In the genomic region with DNA sequence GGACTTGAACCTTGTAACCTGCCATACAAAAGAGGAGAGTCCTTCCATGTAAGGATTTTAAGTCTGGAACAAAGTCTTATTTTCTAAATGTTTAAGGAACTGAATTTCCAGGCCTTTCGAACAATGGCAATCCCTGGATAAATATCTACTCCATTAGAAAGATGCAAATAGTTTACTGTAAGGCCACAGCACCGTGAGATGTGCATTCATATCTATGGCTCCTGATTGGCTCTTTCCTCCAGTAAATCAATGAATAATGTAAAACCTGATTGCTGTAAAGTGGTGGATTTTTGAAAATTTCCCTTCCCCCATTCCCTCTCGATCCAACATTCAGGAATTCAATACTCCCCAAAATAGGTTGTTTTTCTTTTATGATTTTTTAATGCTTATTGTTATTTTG, we compare ENCODE assay signal across 19 cellular contexts.
DNase-seq lines count a peak whose midpoint lies in the region; TF ChIP-seq lines count a peak whose summit lies in the region.
"Had no signal": no experiment of that assay in that cellular context is flagged by ENCODE, and none has a peak within 500 bp of the region (broad histone marks: within the 10 kb centered on the region; RNA-seq: fewer than 3 reads in every experiment).

No MANE protein-coding gene starts in this region.

- H3K4me3 ChIP-seq in SK-N-MC = peak overlapping the region; percentile 93
- H3K4me3 ChIP-seq in iPS DF 6.9 (ENCODE audit: low read length) = peak overlapping the region; percentile 17; the same call in 1 of the 2 replicates
- no peak overlapping the region for H3K4me3 ChIP-seq in suprapubic skin
- H3K4me3 ChIP-seq: body of pancreas, Peyer's patch, right atrium auricular region, thyroid gland had no signal

- TF ChIP-seq POLR2A in suprapubic skin (IDR thresholded peaks at IDR 0.05) = no peak

- H3K9me3 Mint-ChIP-seq in IgD-negative memory B cell = peaks cover 2 to 15% (median 10%) of the 10 kb centered on the region in 3 donors
- H3K9me3 Mint-ChIP-seq: activated CD4-positive, alpha-beta memory T cell treated with anti-CD3 and anti-CD28 coated beads, Interleukin-2, amount 10 ng/mL, durations not matched to agents 7 days and 5 days; dendritic cell treated with granulocyte-macrophage colony-stimulating factor and Interleukin-4, amounts not matched to agents 40 ng/mL and 50 ng/mL, for 4 days had no signal

- TF ChIP-seq EP300 in suprapubic skin (IDR thresholded peaks at IDR 0.05) = no peak

- H3K4me1 Mint-ChIP-seq in IgD-negative memory B cell = peaks cover 14 to 31% (median 25%) of the 10 kb centered on the region in 3 donors

- H3K36me3 Mint-ChIP-seq in IgD-negative memory B cell = peaks cover 3% of the 10 kb centered on the region

- H3K4me1 ChIP-seq in iPS DF 6.9 (ENCODE audit: control insufficient read depth, insufficient read depth, low read length) (peaks cover 9% of the 10 kb centered on the region; the same call in 1 of the 2 replicates), suprapubic skin (peaks cover 46% of the 10 kb centered on the region)
- H3K4me1 ChIP-seq: foreskin keratinocyte had no signal

- WGBS in iPS DF 6.9 (ENCODE audit: insufficient coverage, insufficient read length) = no CpG with 5 or more reads among the region's 3 CpGs
- WGBS in suprapubic skin = 18% methylated on average over 3 of the region's 3 CpGs

- peaks cover 24% of the 10 kb centered on the region for H3K27me3 ChIP-seq in iPS DF 6.9 (ENCODE audit: control insufficient read depth, insufficient read depth, low read length)
- peaks cover 100% of the 10 kb centered on the region for H3K27me3 ChIP-seq in suprapubic skin

- peak overlapping the region in 2 of 3 donors; percentile 16 to 85 for H3K27ac Mint-ChIP-seq in IgD-negative memory B cell
- H3K27ac Mint-ChIP-seq: activated CD4-positive, alpha-beta memory T cell treated with anti-CD3 and anti-CD28 coated beads, Interleukin-2, amount 10 ng/mL, durations not matched to agents 7 days and 5 days; activated naive CD4-positive, alpha-beta T cell treated with anti-CD3 and anti-CD28 coated beads, Interleukin-2, amount 10 ng/mL, durations not matched to agents 7 days and 5 days; dendritic cell treated with granulocyte-macrophage colony-stimulating factor and Interleukin-4, amounts not matched to agents 40 ng/mL and 50 ng/mL, for 4 days had no signal

- peak overlapping the region in 1 of 4 donors; percentile 57 for H3K4me3 Mint-ChIP-seq in IgD-negative memory B cell
- H3K4me3 Mint-ChIP-seq: activated naive CD4-positive, alpha-beta T cell treated with anti-CD3 and anti-CD28 coated beads, Interleukin-2, amount 10 ng/mL, durations not matched to agents 7 days and 5 days had no signal

- DNase-seq in SK-N-MC (ENCODE audit: low read depth, low spot score) (no peak), iPS DF 6.9 (ENCODE audit: low read depth, low spot score) (no peak), suprapubic skin (ENCODE audit: low spot score in 2 of 2) (no peak), D341Med (ENCODE audit: low spot score) (no peak), NCI-H128 (lab: John Stamatoyannopoulos, UW; ENCODE audit: unreplicated experiment) (no peak)
- DNase-seq: activated CD4-positive, alpha-beta memory T cell treated with anti-CD3 and anti-CD28 coated beads, Interleukin-2, amount 10 ng/mL, durations not matched to agents 7 days and 5 days; activated naive CD4-positive, alpha-beta T cell treated with anti-CD3 and anti-CD28 coated beads, Interleukin-2, amount 10 ng/mL, durations not matched to agents 7 days and 5 days; activated T-cell treated with anti-CD3 and anti-CD28 coated beads, Interleukin-2, amount 50 U/mL, for 1 hour; body of pancreas; foreskin keratinocyte; left colon; NCI-H1694; Peyer's patch; thyroid gland; WERI-Rb-1 had no signal

- H3K27ac ChIP-seq in SK-N-MC (peak overlapping the region; percentile 1; the same call in 1 of the 2 replicates), iPS DF 6.9 (ENCODE audit: low read length) (no peak overlapping the region), temporal lobe (ENCODE audit: low read depth, low read length) (peak overlapping the region; percentile 90), suprapubic skin (no peak overlapping the region)
- H3K27ac ChIP-seq: body of pancreas, foreskin keratinocyte, Peyer's patch, right atrium auricular region, thyroid gland, WERI-Rb-1 had no signal

- no peak for TF ChIP-seq CTCF in suprapubic skin (IDR thresholded peaks at IDR 0.05)

- H3K36me3 ChIP-seq in SK-N-MC (ENCODE audit: insufficient read depth, low read length) = 0 out of 2 replicates have a peak, but pooled peaks cover 12% of the 10 kb centered on the region
- H3K36me3 ChIP-seq in iPS DF 6.9 (ENCODE audit: control insufficient read depth, insufficient read depth, low read length) = no peaks in the 10 kb centered on the region
- H3K36me3 ChIP-seq in suprapubic skin = no peaks in the 10 kb centered on the region
- H3K36me3 ChIP-seq: Peyer's patch, right atrium auricular region, thyroid gland, WERI-Rb-1 had no signal

- peak overlapping the region; percentile 78 for H3K9ac ChIP-seq in SK-N-MC (ENCODE audit: insufficient read length)

- H3K27me3 Mint-ChIP-seq in IgD-negative memory B cell = peaks cover 77% of the 10 kb centered on the region

- H3K9me3 ChIP-seq in SK-N-MC (ENCODE audit: low read depth, low read length) (no peaks in the 10 kb centered on the region), iPS DF 6.9 (ENCODE audit: control insufficient read depth, insufficient read depth, low read length) (no peaks in the 10 kb centered on the region), suprapubic skin (no peaks in the 10 kb centered on the region)
- H3K9me3 ChIP-seq: body of pancreas, Peyer's patch, right atrium auricular region, thyroid gland had no signal

Comparison
In these comparisons a context has a peak if more than half of its experiments do, and no peak if none do; other contexts are left out.
1. H3K27ac ChIP-seq: peak in SK-N-MC (single experiment) and temporal lobe (single experiment); none in iPS DF 6.9 (single experiment) and suprapubic skin (single experiment).